18 cellular contexts compared by ENCODE assay signal in genomic region chr2:102304711-102305591, GRCh38. TPM values are rescaled to one million over a fixed set of nuclear protein-coding genes. Genes with fewer than 3 reads are reported as not detected.
DNase-seq lines count a peak whose midpoint lies in the region; ATAC-seq, FAIRE-seq and TF ChIP-seq lines count a peak whose summit lies in the region.
"Had no signal": no experiment of that assay in that cellular context is flagged by ENCODE, and none has a peak within 500 bp of the region (broad histone marks: within the 10 kb centered on the region; RNA-seq: fewer than 3 reads in every experiment).

No MANE protein-coding gene starts in this region.

- intact Hi-C loops in endothelial cell of umbilical vein (cut with micrococcal nuclease), result loop anchor here (1.0 to 5.0 kb wide), 6 partner anchors 8 to 608 kb away; partner anchors contain the start of gene MAP4K4
- intact Hi-C loops in pancreas (cut with DNase I), result no loop called here
- intact Hi-C loops in CD14-positive monocyte (cut with micrococcal nuclease), result loop anchor here in 1 of 2 donors (5.0 kb wide), 1 partner anchor 38 kb away; no protein-coding TSS in a partner anchor

- H3K27ac ChIP-seq in VCaP, result peak overlapping the region; percentile 67
- peak overlapping the region; percentile 92 for H3K27ac ChIP-seq in endothelial cell of umbilical vein (ENCODE audit: insufficient read depth, low read depth, low read length)
- no peak overlapping the region for H3K27ac ChIP-seq in pancreas
- H3K27ac ChIP-seq: gastroesophageal sphincter, neutrophil had no signal

- H3K9me3 ChIP-seq in endothelial cell of umbilical vein (replicated peaks; ENCODE audit: control insufficient read depth, insufficient read depth, low read length) (no peaks in the 10 kb centered on the region), pancreas (no peaks in the 10 kb centered on the region)
- H3K9me3 ChIP-seq: gastroesophageal sphincter, neutrophil had no signal

- H3K4me1 Mint-ChIP-seq in stimulated activated effector memory CD8-positive, alpha-beta T cell treated with anti-CD3 and anti-CD28 coated beads, Interleukin-12 subunit alpha, Interleukin-12 subunit beta, amount 100 ng/mL, for 72 hours, result peaks cover 41% of the 10 kb centered on the region
- H3K4me1 Mint-ChIP-seq in CD14-positive monocyte, result peaks cover 10% of the 10 kb centered on the region
- peaks cover 6 to 7% of the 10 kb centered on the region in 2 donors for H3K4me1 Mint-ChIP-seq in effector memory CD8-positive, alpha-beta T cell (ENCODE audit: low read depth in 2 of 2)

- dilution Hi-C loops in endothelial cell of umbilical vein (cut with MboI; ENCODE audit: extremely low pct_ligation_motif_present, low sequenced_read_pairs), result no loop called here

- POLR2A ChIA-PET in endothelial cell of umbilical vein (lab: Charles Lee), result no interaction called here

- H3K79me2 ChIP-seq in endothelial cell of umbilical vein (ENCODE audit: control insufficient read depth, insufficient read depth, low read length), result no peaks in the 10 kb centered on the region

- DNase-seq in activated CD8-positive, alpha-beta memory T cell treated with anti-CD3 and anti-CD28 coated beads, Interleukin-2, amount 50 U/mL, for 48 hours, result peak; percentile 64
- no peak for DNase-seq in activated CD8-positive, alpha-beta memory T cell treated with anti-CD3 and anti-CD28 coated beads for 24 hours
- DNase-seq in endothelial cell of umbilical vein (ENCODE audit: low read depth, low spot score) (peak; percentile 84), pancreas (no peak), CD14-positive monocyte (ENCODE audit: low spot score) (no peak)
- no peak for DNase-seq in stimulated activated effector memory CD8-positive, alpha-beta T cell treated with anti-CD3 and anti-CD28 coated beads, Interleukin-12 subunit alpha, Interleukin-12 subunit beta, amount 100 ng/mL, for 72 hours (ENCODE audit: low spot score in 2 of 2)
- DNase-seq in effector memory CD8-positive, alpha-beta T cell, result no peak
- DNase-seq: cerebellar nuclear complex, EL, H7, immature natural killer cell, NCI-H82, substantia nigra, SW 1271 had no signal

- TSS peak; percentile 53 for BruUV-seq in endothelial cell of umbilical vein (replicated peaks; lab: Mats Ljungman, UMichigan)

- 55% methylated on average over 10 of the region's 10 CpGs for WGBS in pancreas, 2 donors

- TF ChIP-seq CTCF in VCaP (conservative IDR thresholded peaks at IDR 0.05) (no peak), endothelial cell of umbilical vein (IDR thresholded peaks at IDR 0.05; ENCODE audit: extremely low read depth in 1 of 2, insufficient read depth in 1 of 2, low read depth in 1 of 2, low read length in 2 of 2) (no peak), pancreas (IDR thresholded peaks at IDR 0.05) (no peak), CD14-positive monocyte (IDR thresholded peaks at IDR 0.05) (no peak)

- H4K20me1 ChIP-seq in endothelial cell of umbilical vein (replicated peaks; ENCODE audit: control insufficient read depth, extremely low read depth, insufficient read depth, low read length), result no peaks in the 10 kb centered on the region

- H3K4me2 ChIP-seq in endothelial cell of umbilical vein (ENCODE audit: insufficient read depth, low read length), result peak overlapping the region; percentile 52

- peak overlapping the region; percentile 70 for H3K27ac Mint-ChIP-seq in stimulated activated effector memory CD8-positive, alpha-beta T cell treated with anti-CD3 and anti-CD28 coated beads, Interleukin-12 subunit alpha, Interleukin-12 subunit beta, amount 100 ng/mL, for 72 hours
- peak overlapping the region in 1 of 7 donors; percentile 13 for H3K27ac Mint-ChIP-seq in CD14-positive monocyte
- H3K27ac Mint-ChIP-seq in effector memory CD8-positive, alpha-beta T cell, result no peak overlapping the region

- H3K9ac ChIP-seq in endothelial cell of umbilical vein (replicated peaks; ENCODE audit: extremely low read depth, insufficient read depth, low read length), result peak overlapping the region; percentile 65

- TF ChIP-seq POLR2A in endothelial cell of umbilical vein (IDR thresholded peaks at IDR 0.05; ENCODE audit: low read depth, low read length), result peak; percentile 69

- peak; percentile 49 for ATAC-seq in stimulated activated effector memory CD8-positive, alpha-beta T cell treated with anti-CD3 and anti-CD28 coated beads, Interleukin-12 subunit alpha, Interleukin-12 subunit beta, amount 100 ng/mL, for 72 hours
- no peak for ATAC-seq in pancreas
- ATAC-seq in effector memory CD8-positive, alpha-beta T cell (replicated peaks), result no peak
- ATAC-seq: gastroesophageal sphincter had no signal

- FAIRE-seq in endothelial cell of umbilical vein (lab: Jason Lieb, UNC) (peak; percentile 86), pancreas (lab: Jason Lieb, UNC) (no peak)

- peak overlapping the region; percentile 61 for H2AFZ ChIP-seq in endothelial cell of umbilical vein (ENCODE audit: low read depth, low read length)

- H3K4me3 ChIP-seq in endothelial cell of umbilical vein (replicated peaks in 1 of 3; ENCODE audit: insufficient read depth in 1 of 3, low read depth in 1 of 3, low read length in 3 of 3) (peak overlapping the region in 1 of 3 experiments; percentile 6), pancreas (no peak overlapping the region)
- H3K4me3 ChIP-seq: gastroesophageal sphincter had no signal

- H3K9me3 Mint-ChIP-seq in stimulated activated effector memory CD8-positive, alpha-beta T cell treated with anti-CD3 and anti-CD28 coated beads, Interleukin-12 subunit alpha, Interleukin-12 subunit beta, amount 100 ng/mL, for 72 hours, result no peaks in the 10 kb centered on the region
- H3K9me3 Mint-ChIP-seq in CD14-positive monocyte, result peaks cover 0 to 8% (median 0%) of the 10 kb centered on the region in 7 donors
- H3K9me3 Mint-ChIP-seq in effector memory CD8-positive, alpha-beta T cell, result no peaks in the 10 kb centered on the region
- H3K9me3 Mint-ChIP-seq: immature natural killer cell had no signal

- H3K4me1 ChIP-seq in endothelial cell of umbilical vein (ENCODE audit: control insufficient read depth, extremely low read depth, insufficient read depth, low read length), result peaks cover 38% of the 10 kb centered on the region
- no peaks in the 10 kb centered on the region for H3K4me1 ChIP-seq in pancreas
- H3K4me1 ChIP-seq: gastroesophageal sphincter had no signal

- no peaks in the 10 kb centered on the region for H3K9me1 ChIP-seq in endothelial cell of umbilical vein (replicated peaks; ENCODE audit: control insufficient read depth, extremely low read depth, insufficient read depth, low read length)

- CTCF ChIA-PET in endothelial cell of umbilical vein (lab: Charles Lee), result interaction anchor here (1.3 to 1.8 kb wide), 4 partner anchors 16 to 138 kb away, joined by 4 to 5 read pairs (median 4); no protein-coding TSS in a partner anchor

- no peaks in the 10 kb centered on the region for H3K36me3 Mint-ChIP-seq in stimulated activated effector memory CD8-positive, alpha-beta T cell treated with anti-CD3 and anti-CD28 coated beads, Interleukin-12 subunit alpha, Interleukin-12 subunit beta, amount 100 ng/mL, for 72 hours
- H3K36me3 Mint-ChIP-seq in CD14-positive monocyte, result peaks cover 0 to 7% of the 10 kb centered on the region in 2 donors
- H3K36me3 Mint-ChIP-seq in effector memory CD8-positive, alpha-beta T cell (ENCODE audit: insufficient read depth), result no peaks in the 10 kb centered on the region

- H3K36me3 ChIP-seq in endothelial cell of umbilical vein (ENCODE audit: control insufficient read depth in 2 of 2, extremely low read depth in 1 of 2, insufficient read depth in 2 of 2, low read length in 2 of 2) (no peaks in the 10 kb centered on the region), pancreas (no peaks in the 10 kb centered on the region)
- H3K36me3 ChIP-seq: gastroesophageal sphincter, neutrophil had no signal

- no peaks in the 10 kb centered on the region for H3K27me3 ChIP-seq in endothelial cell of umbilical vein (ENCODE audit: control insufficient read depth in 2 of 2, insufficient read depth in 2 of 2, low read length in 2 of 2)
- no peaks in the 10 kb centered on the region for H3K27me3 ChIP-seq in pancreas

- H3K27me3 Mint-ChIP-seq in CD14-positive monocyte (ENCODE audit: low read depth in 3 of 3), result peaks cover 71 to 90% (median 88%) of the 10 kb centered on the region in 3 donors
- peaks cover 31 to 33% of the 10 kb centered on the region in 2 donors for H3K27me3 Mint-ChIP-seq in effector memory CD8-positive, alpha-beta T cell

- H3K4me3 Mint-ChIP-seq in stimulated activated effector memory CD8-positive, alpha-beta T cell treated with anti-CD3 and anti-CD28 coated beads, Interleukin-12 subunit alpha, Interleukin-12 subunit beta, amount 100 ng/mL, for 72 hours, result peak overlapping the region; percentile 18
- H3K4me3 Mint-ChIP-seq in CD14-positive monocyte, result peak overlapping the region in 1 of 2 donors; percentile 72
- H3K4me3 Mint-ChIP-seq in effector memory CD8-positive, alpha-beta T cell, result no peak overlapping the region
- H3K4me3 Mint-ChIP-seq: immature natural killer cell had no signal

TF ChIP-seq in endothelial cell of umbilical vein, 7 proteins besides CTCF, POLR2A, EP300 and RAD21 (continues in another document):
- TF ChIP-seq EZH2 (IDR thresholded peaks at IDR 0.05; ENCODE audit: borderline replicate concordance, low read depth, low read length, severe bottlenecking) (no peak), POLR2AphosphoS5 (IDR thresholded peaks at IDR 0.05; ENCODE audit: insufficient read depth, low read depth, low read length) (peak; percentile 69)

RNA-seq across cellular contexts. Expression of gene IL1RL1, which starts 6.4 kb away (rescaled TPM):
- total RNA-seq in endothelial cell of umbilical vein (44.0 and 55.1 TPM in 2 replicates), pancreas (1 to 10 TPM in 3 of 6 donors, under 1 TPM in 3; 0.28 to 2.5 (median 1.1) TPM)
- polyA plus RNA-seq in endothelial cell of umbilical vein (27.9 and 32.2 TPM in 2 replicates), pancreas (1 to 10 TPM in 1 of 2 donors, under 1 TPM in 1; 0.53 to 1.3 TPM), CD14-positive monocyte (not detected)
- 40.5 and 47.5 TPM in 2 replicates for polyA plus RNA-seq in endothelial cell of umbilical vein (2011; cell fraction: cytosol; rRNA removed)
- 145 and 226 TPM in 2 replicates for polyA plus RNA-seq in endothelial cell of umbilical vein (2011; cell fraction: nucleus; rRNA removed)
- polyA plus RNA-seq in endothelial cell of umbilical vein (2012), result 465 and 806 TPM in 2 replicates
- polyA minus RNA-seq in endothelial cell of umbilical vein, result 62.5 and 92.4 TPM in 2 replicates
- 0.31 TPM for polyA minus RNA-seq in endothelial cell of umbilical vein (2011; cell fraction: cytosol; rRNA and poly(A)+ RNA removed)
- polyA minus RNA-seq in endothelial cell of umbilical vein (2011; cell fraction: nucleus; rRNA and poly(A)+ RNA removed), result 98.2 and 183 TPM in 2 replicates
- total RNA-seq: A673, H7 had no signal

RNA-seq across cellular contexts. Expression of gene IL18R1, which starts 50.6 kb away (rescaled TPM):
- total RNA-seq in endothelial cell of umbilical vein (3.6 and 4.0 TPM in 2 replicates), pancreas (1 to 10 TPM in 3 of 6 donors, under 1 TPM in 3; 0.51 to 1.6 (median 0.90) TPM)
- polyA plus RNA-seq in endothelial cell of umbilical vein (1.8 and 2.9 TPM in 2 replicates), pancreas (1 to 10 TPM in 1 of 2 donors, under 1 TPM in 1; 0.68 to 1.3 TPM), CD14-positive monocyte (under 1 TPM; 0.11 to 0.15 TPM)
- polyA plus RNA-seq in endothelial cell of umbilical vein (2011; cell fraction: cytosol; rRNA removed), result 2.3 and 2.8 TPM in 2 replicates
- 7.8 and 10.0 TPM in 2 replicates for polyA plus RNA-seq in endothelial cell of umbilical vein (2011; cell fraction: nucleus; rRNA removed)
- 7.0 TPM in 2 replicates for polyA plus RNA-seq in endothelial cell of umbilical vein (2012)
- polyA minus RNA-seq in endothelial cell of umbilical vein, result 6.4 and 10.5 TPM in 2 replicates
- polyA minus RNA-seq in endothelial cell of umbilical vein (2011; cell fraction: cytosol; rRNA and poly(A)+ RNA removed), result 1.3 TPM
- 15.6 and 16.5 TPM in 2 replicates for polyA minus RNA-seq in endothelial cell of umbilical vein (2011; cell fraction: nucleus; rRNA and poly(A)+ RNA removed)
- total RNA-seq: A673 had no signal

Comparison
In these comparisons a context has a peak if more than half of its experiments do, and no peak if none do; other contexts are left out.
1. DNase-seq: peak in activated CD8-positive, alpha-beta memory T cell treated with anti-CD3 and anti-CD28 coated beads, Interleukin-2, amount 50 U/mL, for 48 hours (single experiment) and endothelial cell of umbilical vein (single experiment); none in activated CD8-positive, alpha-beta memory T cell treated with anti-CD3 and anti-CD28 coated beads for 24 hours (single experiment), stimulated activated effector memory CD8-positive, alpha-beta T cell treated with anti-CD3 and anti-CD28 coated beads, Interleukin-12 subunit alpha, Interleukin-12 subunit beta, amount 100 ng/mL, for 72 hours (0 of 2), pancreas (0 of 6), CD14-positive monocyte (single experiment) and effector memory CD8-positive, alpha-beta T cell (0 of 3).
2. H3K27ac ChIP-seq: peak in VCaP (single experiment) and endothelial cell of umbilical vein (single experiment); none in pancreas (0 of 4).
3. RNA of gene IL1RL1, which starts 6.4 kb away (polyA plus RNA-seq): 27.9 to 806 TPM in endothelial cell of umbilical vein; 0.53 to 1.3 TPM in pancreas and not detected in CD14-positive monocyte; every median in the first group is over 10 times any median in the second.